In genomic region chr19:54335979-54336892, GRCh38 we compare ENCODE assay signal across 1 cellular context.
TF ChIP-seq lines count a peak whose summit lies in the region.

No MANE protein-coding gene starts in this region.

TF ChIP-seq in H1, 55 proteins besides CTCF, POLR2A, EP300 and RAD21:
- TF ChIP-seq KDM4A (IDR thresholded peaks at IDR 0.05; ENCODE audit: low read depth, low read length, severe bottlenecking) (no peak), BCL11A (IDR thresholded peaks at IDR 0.05; ENCODE audit: low read depth in 2 of 2, low read length in 2 of 2) (no peak), USF2 (IDR thresholded peaks at IDR 0.05; ENCODE audit: low read length) (no peak), HDAC6 (IDR thresholded peaks at IDR 0.05; ENCODE audit: low read depth, low read length) (no peak), RNF2 (IDR thresholded peaks at IDR 0.05; ENCODE audit: borderline replicate concordance, low read depth, low read length, missing control alignments, poor library complexity, severe bottlenecking) (no peak), RFX5 (IDR thresholded peaks at IDR 0.05; ENCODE audit: borderline replicate concordance, low read depth, low read length) (no peak), NRF1 (IDR thresholded peaks at IDR 0.05; ENCODE audit: low read depth, low read length) (no peak), GABPA (IDR thresholded peaks at IDR 0.05; ENCODE audit: borderline replicate concordance, insufficient read depth, low read length) (no peak)
